In the genomic region with DNA sequence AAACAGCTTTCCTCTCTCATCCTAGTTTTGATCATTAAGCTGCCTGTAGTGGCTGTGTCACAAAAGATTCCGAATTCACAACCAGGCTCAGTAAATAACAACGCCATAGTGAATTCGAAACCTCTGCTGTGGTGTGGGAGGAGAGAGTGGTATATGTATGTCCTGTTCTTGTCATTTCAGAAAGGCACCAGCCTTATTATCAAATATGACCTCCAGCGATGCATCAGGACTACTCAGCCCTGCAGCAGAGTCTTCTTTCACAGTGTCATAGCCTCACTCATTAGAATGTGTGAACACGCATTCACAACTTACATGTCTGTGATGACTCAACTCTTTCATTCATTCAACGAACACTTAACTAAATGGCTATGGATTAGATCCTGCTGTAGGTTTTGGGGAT, we compare ENCODE assay signal across 35 cellular contexts. TPM values are rescaled to one million over a fixed set of nuclear protein-coding genes. Genes with fewer than 3 reads are reported as not detected.
"Had no signal": no experiment of that assay in that cellular context is flagged by ENCODE, and none has a peak within 500 bp of the region (broad histone marks: within the 10 kb centered on the region; RNA-seq: fewer than 3 reads in every experiment).

No MANE protein-coding gene starts in this region.

- H3K4me3 Mint-ChIP-seq: activated naive CD8-positive, alpha-beta T cell; activated T-cell treated with anti-CD3 and anti-CD28 coated beads, Interleukin-2, amount 50 U/mL, for 4 hours; effector memory CD8-positive, alpha-beta T cell; nephron progenitor cell; stimulated activated naive CD8-positive, alpha-beta T cell treated with anti-CD3 and anti-CD28 coated beads, Interleukin-15, Interleukin-2, amounts not matched to agents 100 ng/mL and 50 ng/mL, for 24 hours; T-helper 1 cell treated with Interleukin-12 subunit alpha and Interleukin-12 subunit beta and Interleukin-4 antibody, amounts not matched to agents 30 μg/mL and 1 μg/mL, for 36 hours; type B pancreatic cell had no signal

- H3K27me3 ChIP-seq: neutrophil, ovary, right lobe of liver, uterus had no signal

- H3K27me3 Mint-ChIP-seq: progenitor cell of endocrine pancreas had no signal

- H3K4me1 ChIP-seq: gastroesophageal sphincter, uterus had no signal

- H3K36me3 Mint-ChIP-seq: type B pancreatic cell had no signal

- H3K9me3 Mint-ChIP-seq: effector memory CD8-positive, alpha-beta T cell; type B pancreatic cell had no signal

- DNase-seq: activated CD4-positive, alpha-beta T cell treated with anti-CD3 and anti-CD28 coated beads for 1 hour; activated CD4-positive, alpha-beta T cell treated with anti-CD3 and anti-CD28 coated beads, Interleukin-2, amount 50 U/mL, for 48 hours; activated naive CD4-positive, alpha-beta T cell; activated T-cell treated with anti-CD3 and anti-CD28 coated beads, Interleukin-2, amount 50 U/mL, for 4 hours; amniotic stem cell; caudate nucleus; cortex of kidney; effector memory CD8-positive, alpha-beta T cell; erythroblast; hippocampal formation; left cardiac atrium; left ventricle myocardium superior; mucosa of descending colon; nephron progenitor cell; ovary; right lobe of liver; stimulated activated CD4-positive, alpha-beta T cell treated with anti-CD3 and anti-CD28 coated beads, Interleukin-2, amount 100 ng/mL, for 48 hours; substantia nigra; SW 1271; T-helper 9 cell; uterus; WERI-Rb-1 had no signal

- ATAC-seq: effector memory CD8-positive, alpha-beta T cell; gastroesophageal sphincter; left cardiac atrium; left ventricle myocardium superior; mucosa of descending colon; right lobe of liver had no signal

- H3K27ac ChIP-seq: gastroesophageal sphincter, neutrophil, ovary, right lobe of liver, uterus, WERI-Rb-1 had no signal

- H3K9me3 ChIP-seq: mucosa of descending colon, neutrophil, right lobe of liver, uterus had no signal

- H3K4me3 ChIP-seq: gastroesophageal sphincter, mucosa of descending colon, ovary, right lobe of liver, uterus had no signal

- H3K27ac Mint-ChIP-seq: activated naive CD8-positive, alpha-beta T cell; effector memory CD8-positive, alpha-beta T cell; nephron progenitor cell; progenitor cell of endocrine pancreas; stimulated activated naive CD8-positive, alpha-beta T cell treated with anti-CD3 and anti-CD28 coated beads, Interleukin-15, Interleukin-2, amounts not matched to agents 100 ng/mL and 50 ng/mL, for 24 hours; T-helper 1 cell treated with Interleukin-12 subunit alpha and Interleukin-12 subunit beta and Interleukin-4 antibody, amounts not matched to agents 30 μg/mL and 1 μg/mL, for 36 hours; type B pancreatic cell had no signal

- H3K4me1 Mint-ChIP-seq: nephron progenitor cell had no signal

RNA-seq across cellular contexts. Expression of a gene that starts 15.3 kb away (rescaled TPM):
- total RNA-seq: astrocyte, chondrocyte, fibroblast of lung, fibroblast of villous mesenchyme, lung microvascular endothelial cell had no signal
- polyA plus RNA-seq: fibroblast of lung, keratinocyte, ovary had no signal
